In genomic region chr20:39214778-39215177, GRCh38 we compare ENCODE assay signal across 31 cellular contexts.
DNase-seq lines count a peak whose midpoint lies in the region; ATAC-seq and TF ChIP-seq lines count a peak whose summit lies in the region.
"Had no signal": no experiment of that assay in that cellular context is flagged by ENCODE, and none has a peak within 500 bp of the region (broad histone marks: within the 10 kb centered on the region; RNA-seq: fewer than 3 reads in every experiment).

No MANE protein-coding gene starts in this region.

- no peak overlapping the region for H3K4me2 ChIP-seq in mesendoderm (ENCODE audit: low read length)
- H3K4me2 ChIP-seq: BLaER1 treated with 17β-estradiol and CSF1 and Interleukin-3, amounts not matched to agents 10 nM and 100 nM had no signal

- no CpG with 5 or more reads among the region's 2 CpGs for WGBS in mesendoderm (ENCODE audit: extremely low coverage, insufficient coverage, low lambda C conversion rate)

- H3K4me1 ChIP-seq in mesendoderm (ENCODE audit: control insufficient read depth, low read depth, low read length), result no peaks in the 10 kb centered on the region
- H3K4me1 ChIP-seq: BLaER1 treated with 17β-estradiol and CSF1 and Interleukin-3, amounts not matched to agents 10 nM and 100 nM; breast epithelium; heart right ventricle; Peyer's patch; tibial nerve had no signal

- H3K4ac ChIP-seq in mesendoderm (ENCODE audit: low read depth, low read length), result no peak overlapping the region

- no peak overlapping the region for H3K18ac ChIP-seq in mesendoderm (ENCODE audit: low read length)

- peaks cover 7% of the 10 kb centered on the region for H3K27me3 ChIP-seq in H7 (ENCODE audit: control insufficient read depth, insufficient read depth, low read length)
- no peaks in the 10 kb centered on the region for H3K27me3 ChIP-seq in mesendoderm (ENCODE audit: insufficient read depth, low read length, poor library complexity)
- H3K27me3 ChIP-seq: BLaER1 treated with 17β-estradiol and CSF1 and Interleukin-3, amounts not matched to agents 10 nM and 100 nM; Peyer's patch; tibial nerve had no signal

- H2BK5ac ChIP-seq in mesendoderm (ENCODE audit: low read length), result no peak overlapping the region

- H3K4me1 Mint-ChIP-seq in WTC11, result peaks cover 13% of the 10 kb centered on the region
- H3K4me1 Mint-ChIP-seq: natural killer cell had no signal

- DNase-seq in H7 (peak; percentile 29), NCI-H2171 treated with DMSO at 0.1 percent for 48 hours (lab: John Stamatoyannopoulos, UW) (peak; percentile 33), WTC11 (ENCODE audit: low spot score) (peak; percentile 42), mesendoderm (peak; percentile 36), SHP77 treated with DMSO at 0.1 percent for 48 hours (lab: John Stamatoyannopoulos, UW) (no peak)
- DNase-seq in activated T-cell treated with anti-CD3 and anti-CD28 coated beads, Interleukin-2, amount 50 U/mL, for 48 hours, result no peak
- DNase-seq in activated naive CD4-positive, alpha-beta T cell treated with Interleukin-2 at 50 U/mL for 16 hours, result no peak
- DNase-seq: activated CD4-positive, alpha-beta T cell treated with anti-CD3 and anti-CD28 coated beads for 48 hours; activated CD8-positive, alpha-beta memory T cell treated with anti-CD3 and anti-CD28 coated beads for 24 hours; activated effector memory CD4-positive, alpha-beta T cell treated with Interleukin-2 at 50 U/mL for 16 hours; anterior cingulate cortex; DMS53; dorsolateral prefrontal cortex; foreskin melanocyte; heart right ventricle; left cardiac atrium; mucosa of descending colon; natural killer cell; NCI-H1105 treated with DMSO at 0.1 percent for 48 hours; NCI-H2081; occipital lobe; Peyer's patch; SHP77; stimulated activated CD4-positive, alpha-beta T cell treated with anti-CD3 and anti-CD28 coated beads, Interleukin-4, amount 100 ng/mL, for 1 hour; T1000; WERI-Rb-1 had no signal

- H2AK5ac ChIP-seq in mesendoderm (ENCODE audit: low read length), result no peak overlapping the region

- CTCF ChIA-PET in WTC11 (lab: Charles Lee), result interaction anchor here (1.0 to 2.0 kb wide), 6 partner anchors 12 to 184 kb away, joined by 3 to 7 read pairs (median 5); no protein-coding TSS in a partner anchor

- no peak for TF ChIP-seq CTCF in WTC11 (IDR thresholded peaks at IDR 0.05)

- H3K4me3 Mint-ChIP-seq in WTC11, result no peak overlapping the region
- H3K4me3 Mint-ChIP-seq: activated naive CD8-positive, alpha-beta T cell; natural killer cell had no signal

- no peaks in the 10 kb centered on the region for H3K36me3 ChIP-seq in H7 (replicated peaks; ENCODE audit: control insufficient read depth, insufficient read depth, low read length)
- no peaks in the 10 kb centered on the region for H3K36me3 ChIP-seq in mesendoderm (ENCODE audit: control insufficient read depth, insufficient read depth, low read length)
- H3K36me3 ChIP-seq: BLaER1 treated with 17β-estradiol and CSF1 and Interleukin-3, amounts not matched to agents 10 nM and 100 nM; breast epithelium; heart right ventricle; Peyer's patch; tibial nerve; WERI-Rb-1 had no signal

- H3K9ac ChIP-seq in mesendoderm (ENCODE audit: low read length), result no peak overlapping the region
- H3K9ac ChIP-seq: BLaER1 treated with 17β-estradiol and CSF1 and Interleukin-3, amounts not matched to agents 10 nM and 100 nM had no signal

- POLR2A ChIA-PET in WTC11 (lab: Charles Lee), result no interaction called here

- peak; percentile 100 for ATAC-seq in WTC11
- ATAC-seq: heart right ventricle, left cardiac atrium, mucosa of descending colon, natural killer cell had no signal

- H3K23ac ChIP-seq in mesendoderm (ENCODE audit: low read length), result no peak overlapping the region

- no peak overlapping the region for H2BK15ac ChIP-seq in mesendoderm (replicated peaks; ENCODE audit: low read depth)

- H3K79me1 ChIP-seq in mesendoderm (ENCODE audit: low read length), result no peaks in the 10 kb centered on the region

- H3K27ac ChIP-seq in mesendoderm (ENCODE audit: low read depth, low read length), result no peak overlapping the region
- H3K27ac ChIP-seq: BLaER1 treated with 17β-estradiol and CSF1 and Interleukin-3, amounts not matched to agents 10 nM and 100 nM; breast epithelium; dorsolateral prefrontal cortex; heart right ventricle; Peyer's patch; tibial nerve; WERI-Rb-1 had no signal

- no peaks in the 10 kb centered on the region for H3K79me2 ChIP-seq in mesendoderm (ENCODE audit: control insufficient read depth, insufficient read depth, low read length)

- no peak overlapping the region for H4K8ac ChIP-seq in mesendoderm (ENCODE audit: low read depth, low read length)

- no peaks in the 10 kb centered on the region for H3K9me3 Mint-ChIP-seq in WTC11

- no peaks in the 10 kb centered on the region for H3K36me3 Mint-ChIP-seq in WTC11
- H3K36me3 Mint-ChIP-seq: activated naive CD8-positive, alpha-beta T cell; natural killer cell had no signal

- peaks cover 65% of the 10 kb centered on the region for H3K27me3 Mint-ChIP-seq in WTC11 (ENCODE audit: low read depth)

- H3K4me3 ChIP-seq in H7 (ENCODE audit: insufficient read depth, low read depth, low read length), result no peak overlapping the region
- H3K4me3 ChIP-seq in mesendoderm (ENCODE audit: low read length), result no peak overlapping the region
- H3K4me3 ChIP-seq: BLaER1 treated with 17β-estradiol and CSF1 and Interleukin-3, amounts not matched to agents 10 nM and 100 nM; breast epithelium; dorsolateral prefrontal cortex; heart right ventricle; lung; mucosa of descending colon; Peyer's patch; tibial nerve had no signal

- H4K5ac ChIP-seq in mesendoderm (ENCODE audit: low read length), result no peak overlapping the region

- no peak overlapping the region for H2BK120ac ChIP-seq in mesendoderm (ENCODE audit: low read depth, low read length)

- H3K56ac ChIP-seq in mesendoderm (ENCODE audit: low read length), result no peak overlapping the region

- H3K27ac Mint-ChIP-seq in WTC11, result no peak overlapping the region
- H3K27ac Mint-ChIP-seq: activated naive CD8-positive, alpha-beta T cell; natural killer cell had no signal

TF ChIP-seq in WTC11, 78 proteins besides CTCF, POLR2A, EP300 and RAD21:
- no peak for TF ChIP-seq PRRX2 (CRISPR knock-in tag; IDR thresholded peaks at IDR 0.05)

Comparison
In these comparisons a context has a peak if more than half of its experiments do, and no peak if none do; other contexts are left out.
1. DNase-seq: peak in H7 (single experiment), NCI-H2171 treated with DMSO at 0.1 percent for 48 hours (single experiment), WTC11 (single experiment) and mesendoderm (single experiment); none in activated T-cell treated with anti-CD3 and anti-CD28 coated beads, Interleukin-2, amount 50 U/mL, for 48 hours (0 of 2), activated naive CD4-positive, alpha-beta T cell treated with Interleukin-2 at 50 U/mL for 16 hours (single experiment) and SHP77 treated with DMSO at 0.1 percent for 48 hours (single experiment).